In the genomic region with DNA sequence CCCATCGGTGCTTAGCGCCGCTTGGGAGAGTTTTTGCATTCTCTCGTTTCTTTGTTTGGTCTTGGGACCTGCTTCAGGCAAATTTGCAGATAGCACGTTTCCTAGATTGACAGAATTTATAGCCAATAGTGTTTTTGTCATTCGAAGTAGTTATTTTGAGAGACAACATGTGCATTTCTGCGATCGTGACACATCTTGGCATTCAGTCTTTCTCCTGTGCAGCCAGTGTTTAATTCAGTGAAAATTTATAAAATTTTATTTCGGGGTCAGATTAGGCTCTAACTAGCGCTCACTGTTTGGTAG, we compare ENCODE assay signal across 8 cellular contexts. TPM values are rescaled to one million over a fixed set of nuclear protein-coding genes. Genes with fewer than 3 reads are reported as not detected.
DNase-seq lines count a peak whose midpoint lies in the region; ATAC-seq and TF ChIP-seq lines count a peak whose summit lies in the region.

No MANE protein-coding gene starts in this region.

- H3K27me3 ChIP-seq in fibroblast of lung (ENCODE audit: control insufficient read depth, insufficient read depth, low read length) (peaks cover 10% of the 10 kb centered on the region), psoas muscle (ENCODE audit: insufficient read depth in 3 of 3, low read length in 2 of 3) (no peaks in the 10 kb centered on the region)

- peaks cover 5% of the 10 kb centered on the region; the same call in 1 of the 2 replicates for H3K9me3 ChIP-seq in SK-N-MC (ENCODE audit: low read depth, low read length)
- no peaks in the 10 kb centered on the region for H3K9me3 ChIP-seq in fibroblast of lung (ENCODE audit: control insufficient read depth, insufficient read depth, low read depth, low read length)
- H3K9me3 ChIP-seq in psoas muscle = no peaks in the 10 kb centered on the region

- H3K27ac ChIP-seq in SK-N-MC (no peak overlapping the region), fibroblast of lung (ENCODE audit: insufficient read depth, low read length) (peak overlapping the region; percentile 96), psoas muscle (peak overlapping the region; percentile 85)

- peaks cover 53% of the 10 kb centered on the region for H3K79me2 ChIP-seq in fibroblast of lung (ENCODE audit: control insufficient read depth, insufficient read depth, low read length)

- TF ChIP-seq CTCF in fibroblast of lung (conservative IDR thresholded peaks at IDR 0.05 in 1 of 2, IDR thresholded peaks at IDR 0.05 in 1 of 2; ENCODE audit: low read depth in 1 of 2, low read length in 2 of 2) (no peak), psoas muscle (IDR thresholded peaks at IDR 0.05) (no peak)

- peak overlapping the region; percentile 85 for H3K4me2 ChIP-seq in fibroblast of lung (ENCODE audit: extremely low read depth, insufficient read depth, low read length)

- H3K4me3 ChIP-seq in SK-N-MC = peak overlapping the region; percentile 99
- peak overlapping the region; percentile 94 to 99 (median 97) for H3K4me3 ChIP-seq in fibroblast of lung (replicated peaks in 1 of 4; ENCODE audit: control extremely low read depth in 1 of 4, insufficient read depth in 1 of 4, low read depth in 3 of 4, low read length in 4 of 4)
- H3K4me3 ChIP-seq in psoas muscle = peak overlapping the region; percentile 96

- intact Hi-C loops in psoas muscle (cut with DNase I) = loop anchor here in 1 of 2 donors (10.0 kb wide), 1 partner anchor 863 kb away; no protein-coding TSS in a partner anchor

- peaks cover 3% of the 10 kb centered on the region for H4K20me1 ChIP-seq in fibroblast of lung (ENCODE audit: control insufficient read depth, extremely low read depth, insufficient read depth, low read length)

- H3K9ac ChIP-seq in SK-N-MC (ENCODE audit: insufficient read length) (peak overlapping the region; percentile 82), fibroblast of lung (ENCODE audit: insufficient read depth, low read length) (peak overlapping the region; percentile 98)

- ATAC-seq in HG02852 (IDR thresholded peaks at IDR 0.05; ENCODE audit: unreplicated experiment) (peak; percentile 32), psoas muscle (no peak)

- DNase-seq in NCI-H1436 (lab: John Stamatoyannopoulos, UW) = peak; percentile 22
- no peak for DNase-seq in NCI-H1436 treated with DMSO at 0.1 percent for 48 hours (lab: John Stamatoyannopoulos, UW)
- no peak for DNase-seq in SK-N-MC (ENCODE audit: low read depth, low spot score)
- DNase-seq in fibroblast of lung (ENCODE audit: low read depth in 2 of 2) = peak; percentile 74 to 75
- no peak for DNase-seq in psoas muscle
- DNase-seq in globus pallidus (ENCODE audit: low spot score) = no peak
- no peak for DNase-seq in AG20443 (ENCODE audit: low spot score)

- 4 to 6% (median 5%) methylated on average over 10 of the region's 10 CpGs for WGBS in psoas muscle, 3 donors

- peak overlapping the region; percentile 88 for H2AFZ ChIP-seq in fibroblast of lung (ENCODE audit: low read length)

- H3K4me1 ChIP-seq in fibroblast of lung (ENCODE audit: control insufficient read depth, extremely low read depth, insufficient read depth, low read length) (no peaks in the 10 kb centered on the region), psoas muscle (peaks cover 8% of the 10 kb centered on the region)

- H3K36me3 ChIP-seq in SK-N-MC (ENCODE audit: insufficient read depth, low read length) (peaks cover 40% of the 10 kb centered on the region), fibroblast of lung (ENCODE audit: control insufficient read depth, insufficient read depth, low read length) (no peaks in the 10 kb centered on the region), psoas muscle (ENCODE audit: insufficient read depth in 1 of 2, low read depth in 1 of 2) (peaks cover 0 to under 1% of the 10 kb centered on the region in 2 donors)

RNA-seq across cellular contexts. Expression of gene PRRC1, which starts 0.8 kb away (rescaled TPM):
- 36.5 and 44.3 TPM in 2 replicates for total RNA-seq in fibroblast of lung
- polyA plus RNA-seq in fibroblast of lung = 108 and 125 TPM in 2 replicates
- polyA plus RNA-seq in fibroblast of lung (2012) = 59.7 and 74.4 TPM in 2 replicates
- 126 and 150 TPM in 2 replicates for polyA minus RNA-seq in fibroblast of lung (ENCODE audit: low replicate concordance)
- 10 to 100 TPM; 14.0 to 26.6 (median 16.4) TPM for total RNA-seq in psoas muscle
- 10 to 100 TPM in 2 of 3 donors, 1 to 10 TPM in 1; 7.0 to 14.4 (median 13.5) TPM for polyA plus RNA-seq in psoas muscle

Comparison
In these comparisons a context has a peak if more than half of its experiments do, and no peak if none do; other contexts are left out.
1. DNase-seq: peak in NCI-H1436 (single experiment) and fibroblast of lung (2 of 2); none in NCI-H1436 treated with DMSO at 0.1 percent for 48 hours (single experiment), SK-N-MC (single experiment), psoas muscle (0 of 2), globus pallidus (single experiment) and AG20443 (single experiment).
2. Peak in every context shown above with its lines, with median percentiles within 50 percentile points of each other: H3K4me3 ChIP-seq.